Comparison of ENCODE assay signal across 12 cellular contexts in the genomic region with DNA sequence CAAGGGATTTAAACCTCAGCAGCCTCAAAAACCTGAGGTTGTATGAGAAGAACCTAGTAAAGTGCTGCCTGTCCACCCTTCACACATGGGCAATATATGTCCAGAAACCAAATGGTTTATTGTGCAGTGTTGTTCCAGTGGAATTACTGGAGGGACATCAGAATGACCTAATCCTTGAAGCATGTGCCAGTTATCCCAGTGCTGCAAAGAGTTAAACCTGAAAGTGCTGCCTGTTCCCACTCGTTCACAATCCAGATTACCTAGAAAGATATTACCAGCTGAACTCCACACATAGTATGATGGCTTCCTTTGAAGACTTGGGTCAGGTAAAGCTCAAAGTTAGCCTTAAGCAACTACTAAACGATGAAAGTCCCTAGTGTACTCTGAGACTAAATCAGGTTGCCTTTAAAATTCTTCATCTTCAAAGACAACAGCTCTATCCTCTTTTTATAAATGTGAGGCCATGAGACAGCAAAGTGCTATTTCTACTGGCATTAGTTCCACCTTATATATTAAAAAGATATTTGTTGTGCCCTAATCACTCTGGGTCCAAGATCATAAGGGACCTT.
DNase-seq lines count a peak whose midpoint lies in the region; ATAC-seq and TF ChIP-seq lines count a peak whose summit lies in the region.
"Had no signal": no experiment of that assay in that cellular context is flagged by ENCODE, and none has a peak within 500 bp of the region (broad histone marks: within the 10 kb centered on the region; RNA-seq: fewer than 3 reads in every experiment).

No MANE protein-coding gene starts in this region.

- H2AFZ ChIP-seq in osteoblast (ENCODE audit: low read length): no peak overlapping the region

- H3K79me2 ChIP-seq in osteoblast (ENCODE audit: insufficient read depth, low read length): no peaks in the 10 kb centered on the region

- intact Hi-C loops in body of pancreas (cut with DNase I): no loop called here

- peak overlapping the region; percentile 44 for H3K4me2 ChIP-seq in osteoblast (ENCODE audit: insufficient read depth, low read length)

- H3K4me3 ChIP-seq in body of pancreas (no peak overlapping the region), osteoblast (ENCODE audit: insufficient read depth, low read length) (no peak overlapping the region)
- H3K4me3 ChIP-seq: adrenal gland, lung had no signal

- 49 to 52% methylated on average over 2 of the region's 2 CpGs for WGBS in body of pancreas, 2 donors

- no peak overlapping the region for H3K27ac ChIP-seq in body of pancreas
- H3K27ac ChIP-seq in osteoblast (ENCODE audit: low read depth, low read length): peak overlapping the region; percentile 47

- TF ChIP-seq CTCF in body of pancreas (IDR thresholded peaks at IDR 0.05): no peak
- TF ChIP-seq CTCF in osteoblast (IDR thresholded peaks at IDR 0.05; ENCODE audit: extremely low read depth, low read depth, low read length): no peak

- H3K36me3 ChIP-seq in body of pancreas (replicated peaks in 1 of 2; ENCODE audit: insufficient read depth in 1 of 2, low read depth in 2 of 2): no peaks in the 10 kb centered on the region
- no peaks in the 10 kb centered on the region for H3K36me3 ChIP-seq in osteoblast (ENCODE audit: insufficient read depth, low read length)
- H3K36me3 ChIP-seq: adrenal gland had no signal

- H3K27me3 ChIP-seq in body of pancreas (no peaks in the 10 kb centered on the region), osteoblast (ENCODE audit: insufficient read depth, low read length) (no peaks in the 10 kb centered on the region)
- H3K27me3 ChIP-seq: adrenal gland had no signal

- peak; percentile 22 for ATAC-seq in GM18909 (IDR thresholded peaks at IDR 0.05; ENCODE audit: poor library complexity, unreplicated experiment)
- ATAC-seq in body of pancreas: peak; percentile 42
- ATAC-seq in HG03571 (IDR thresholded peaks at IDR 0.05; ENCODE audit: unreplicated experiment): no peak

- H3K9me3 ChIP-seq in body of pancreas (no peaks in the 10 kb centered on the region), osteoblast (ENCODE audit: low read depth, low read length) (no peaks in the 10 kb centered on the region)
- H3K9me3 ChIP-seq: adrenal gland had no signal

- H3K4me1 ChIP-seq in body of pancreas (peaks cover 10% of the 10 kb centered on the region), osteoblast (ENCODE audit: insufficient read depth, low read length) (peaks cover 60% of the 10 kb centered on the region)

- DNase-seq in HT1080 (ENCODE audit: low read depth): peak; percentile 76
- DNase-seq in body of pancreas: no peak
- DNase-seq in osteoblast (ENCODE audit: insufficient read length, low spot score, missing footprints): no peak
- no peak for DNase-seq in UCSD-AML1 (lab: John Stamatoyannopoulos, UW; ENCODE audit: unreplicated experiment)
- DNase-seq in activated CD4-positive, alpha-beta T cell treated with anti-CD3 and anti-CD28 coated beads, Interleukin-2, amount 50 U/mL, for 4 hours: no peak
- DNase-seq: activated B cell treated with CpG ODN at 0.5 μM for 24 hours; NCI-H526 treated with DMSO at 0.1 percent for 48 hours; stimulated activated CD4-positive, alpha-beta T cell treated with anti-CD3 and anti-CD28 coated beads, Interleukin-12 subunit alpha, Interleukin-12 subunit beta, amount 100 ng/mL, for 4 hours had no signal

- TF ChIP-seq POLR2A in body of pancreas (IDR thresholded peaks at IDR 0.05): no peak

- H4K20me1 ChIP-seq in osteoblast (ENCODE audit: insufficient read depth, low read length): no peaks in the 10 kb centered on the region
